Comparison of ENCODE assay signal across 17 cellular contexts in the genomic region with DNA sequence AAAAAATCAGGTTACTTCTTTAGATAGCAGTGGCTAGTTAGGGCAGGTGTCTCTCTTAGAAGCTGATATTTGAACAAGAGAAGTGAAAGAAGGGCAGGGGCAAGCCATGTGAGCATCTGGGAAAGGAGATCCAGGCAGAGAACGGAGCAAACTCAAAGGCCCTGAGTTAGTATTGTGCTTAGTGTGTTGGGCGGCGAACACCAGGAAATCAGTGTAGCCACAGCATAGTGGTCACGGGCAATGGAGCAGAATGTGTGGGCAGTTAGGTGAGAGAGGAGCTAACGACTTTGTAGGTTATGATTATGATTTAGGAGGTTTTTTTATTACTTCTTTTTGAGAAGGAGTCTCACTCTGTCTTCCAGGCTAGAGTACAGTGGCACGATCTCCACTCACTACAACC.
DNase-seq lines count a peak whose midpoint lies in the region; ATAC-seq lines count a peak whose summit lies in the region.
"Had no signal": no experiment of that assay in that cellular context is flagged by ENCODE, and none has a peak within 500 bp of the region (broad histone marks: within the 10 kb centered on the region; RNA-seq: fewer than 3 reads in every experiment).

No MANE protein-coding gene starts in this region.

- no peaks in the 10 kb centered on the region for H3K27me3 ChIP-seq in CD4-positive, alpha-beta memory T cell (ENCODE audit: insufficient read depth, low read length)
- H3K27me3 ChIP-seq: breast epithelium, gastrocnemius medialis, MG63 had no signal

- ATAC-seq in GM19043 (IDR thresholded peaks at IDR 0.05; ENCODE audit: low read depth, unreplicated experiment) (peak; percentile 68), HG02623 (IDR thresholded peaks at IDR 0.05; ENCODE audit: unreplicated experiment) (peak; percentile 73), T-helper 17 cell (no peak), GM18873 (IDR thresholded peaks at IDR 0.05; ENCODE audit: low FRiP score, unreplicated experiment) (no peak)
- ATAC-seq: gastrocnemius medialis, Panc1 had no signal

- CTCF ChIA-PET in CD4-positive, alpha-beta memory T cell (lab: Charles Lee; ENCODE audit: partially characterized antibody), result no interaction called here

- no peaks in the 10 kb centered on the region for H3K36me3 ChIP-seq in CD4-positive, alpha-beta memory T cell (ENCODE audit: insufficient read depth, low read length)
- H3K36me3 ChIP-seq: breast epithelium, gastrocnemius medialis had no signal

- peaks cover 18% of the 10 kb centered on the region for H3K4me1 ChIP-seq in CD4-positive, alpha-beta memory T cell (ENCODE audit: insufficient read depth, low read length)
- H3K4me1 ChIP-seq: breast epithelium had no signal

- peak overlapping the region in 5 of 7 donors; percentile 37 to 84 (median 74) for H3K27ac Mint-ChIP-seq in CD4-positive, alpha-beta memory T cell
- H3K27ac Mint-ChIP-seq in T-helper 17 cell, result peak overlapping the region; percentile 88
- H3K27ac Mint-ChIP-seq: endodermal cell had no signal

- no peak overlapping the region for H3K4me3 ChIP-seq in CD4-positive, alpha-beta memory T cell (ENCODE audit: low read length in 2 of 2)
- H3K4me3 ChIP-seq: breast epithelium, gastrocnemius medialis, MG63 had no signal

- peaks cover 17 to 26% of the 10 kb centered on the region in 2 donors for H3K36me3 Mint-ChIP-seq in CD4-positive, alpha-beta memory T cell
- H3K36me3 Mint-ChIP-seq in T-helper 17 cell (ENCODE audit: low read depth), result peaks cover 7% of the 10 kb centered on the region

- H3K4me1 Mint-ChIP-seq in CD4-positive, alpha-beta memory T cell, result peaks cover 23 to 68% (median 40%) of the 10 kb centered on the region in 4 donors
- peaks cover 25% of the 10 kb centered on the region for H3K4me1 Mint-ChIP-seq in T-helper 17 cell

- DNase-seq in CD4-positive, alpha-beta memory T cell, result no peak
- DNase-seq in T-helper 17 cell, result no peak
- no peak for DNase-seq in NCI-H2171 (lab: John Stamatoyannopoulos, UW)
- no peak for DNase-seq in activated CD4-positive, alpha-beta T cell treated with anti-CD3 and anti-CD28 coated beads for 48 hours
- no peak for DNase-seq in DMS153 (lab: John Stamatoyannopoulos, UW)
- DNase-seq: activated CD4-positive, alpha-beta T cell treated with anti-CD3 and anti-CD28 coated beads, Interleukin-2, amount 50 U/mL, for 1 hour; activated gamma-delta T cell treated with Interleukin-2 at 50 U/mL for 16 hours; endodermal cell; gastrocnemius medialis; MG63; NCI-H2227 treated with DMSO at 0.1 percent for 48 hours; T-helper 1 cell had no signal

- H3K27ac ChIP-seq in CD4-positive, alpha-beta memory T cell (ENCODE audit: low read depth, low read length), result no peak overlapping the region
- H3K27ac ChIP-seq: breast epithelium, gastrocnemius medialis had no signal

- intact Hi-C loops in CD4-positive, alpha-beta memory T cell (cut with micrococcal nuclease), result no loop called here

- H3K9me3 ChIP-seq in CD4-positive, alpha-beta memory T cell (ENCODE audit: control insufficient read depth in 1 of 2, low read length in 2 of 2), result no peaks in the 10 kb centered on the region
- H3K9me3 ChIP-seq in T-helper 17 cell (ENCODE audit: control insufficient read depth, low read length, poor library complexity, severe bottlenecking), result no peaks in the 10 kb centered on the region
- H3K9me3 ChIP-seq: breast epithelium, gastrocnemius medialis, MG63 had no signal

- POLR2A ChIA-PET in CD4-positive, alpha-beta memory T cell (lab: Charles Lee; ENCODE audit: partially characterized antibody), result no interaction called here

- no peaks in the 10 kb centered on the region for H3K27me3 Mint-ChIP-seq in CD4-positive, alpha-beta memory T cell
- no peaks in the 10 kb centered on the region for H3K27me3 Mint-ChIP-seq in T-helper 17 cell

- H3K9me3 Mint-ChIP-seq in CD4-positive, alpha-beta memory T cell, result peaks cover 0 to 2% (median 0%) of the 10 kb centered on the region in 8 donors
- H3K9me3 Mint-ChIP-seq: endodermal cell had no signal

- peak overlapping the region in 1 of 8 donors; percentile 33 for H3K4me3 Mint-ChIP-seq in CD4-positive, alpha-beta memory T cell
- no peak overlapping the region for H3K4me3 Mint-ChIP-seq in T-helper 17 cell
- H3K4me3 Mint-ChIP-seq: endodermal cell had no signal

Comparison
In these comparisons a context has a peak if more than half of its experiments do, and no peak if none do; other contexts are left out.
1. ATAC-seq: peak in GM19043 (single experiment) and HG02623 (single experiment); none in T-helper 17 cell (single experiment) and GM18873 (single experiment).